Comparison of ENCODE assay signal across 8 cellular contexts in genomic region chr6:166786704-166787293, GRCh38.
DNase-seq lines count a peak whose midpoint lies in the region; ATAC-seq, FAIRE-seq and TF ChIP-seq lines count a peak whose summit lies in the region.

No MANE protein-coding gene starts in this region.

- TF ChIP-seq CTCF in heart right ventricle (IDR thresholded peaks at IDR 0.05): peak; percentile 61 to 86 (median 79)
- peak; percentile 37 to 75 (median 61) for TF ChIP-seq CTCF in sigmoid colon (IDR thresholded peaks at IDR 0.05)

- no peaks in the 10 kb centered on the region for H3K4me1 ChIP-seq in heart right ventricle
- H3K4me1 ChIP-seq in sigmoid colon: no peaks in the 10 kb centered on the region

- peak; percentile 63 for ATAC-seq in activated T-helper 17 cell treated with anti-CD3 and anti-CD28 coated beads, Interleukin-2, amount 50 U/mL, for 72 hours (replicated peaks)
- ATAC-seq in heart right ventricle: peak in 3 of 8 donors; percentile 46 to 69 (median 61)
- no peak for ATAC-seq in HG03097 (IDR thresholded peaks at IDR 0.05; ENCODE audit: low FRiP score, unreplicated experiment)

- no peak for TF ChIP-seq EP300 in sigmoid colon (IDR thresholded peaks at IDR 0.05)

- H3K4me3 ChIP-seq in heart right ventricle: no peak overlapping the region
- no peak overlapping the region for H3K4me3 ChIP-seq in sigmoid colon

- intact Hi-C loops in heart right ventricle (cut with DNase I) (loop anchor here in 9 of 10 donors (1.0 to 10.0 kb wide), 11 partner anchors 164 to 361 kb away; partner anchors contain the start of gene RNASET2 (in 1 of the 9)), sigmoid colon (cut with DNase I) (loop anchor here (2.0 kb wide), 3 partner anchors 76 to 202 kb away; no protein-coding TSS in a partner anchor)

- H3K4me1 Mint-ChIP-seq in activated T-helper 17 cell treated with anti-CD3 and anti-CD28 coated beads, Interleukin-2, amount 50 U/mL, for 72 hours: no peaks in the 10 kb centered on the region

- H3K9me3 Mint-ChIP-seq in activated T-helper 17 cell treated with anti-CD3 and anti-CD28 coated beads, Interleukin-2, amount 50 U/mL, for 72 hours: no peaks in the 10 kb centered on the region

- no peak overlapping the region for H3K4me3 Mint-ChIP-seq in activated T-helper 17 cell treated with anti-CD3 and anti-CD28 coated beads, Interleukin-2, amount 50 U/mL, for 72 hours

- H3K36me3 Mint-ChIP-seq in activated T-helper 17 cell treated with anti-CD3 and anti-CD28 coated beads, Interleukin-2, amount 50 U/mL, for 72 hours (ENCODE audit: low read depth): no peaks in the 10 kb centered on the region

- no peaks in the 10 kb centered on the region for H3K27me3 ChIP-seq in heart right ventricle
- no peaks in the 10 kb centered on the region for H3K27me3 ChIP-seq in sigmoid colon

- no peaks in the 10 kb centered on the region for H3K9me3 ChIP-seq in heart right ventricle
- H3K9me3 ChIP-seq in sigmoid colon: no peaks in the 10 kb centered on the region

- FAIRE-seq in H54 (lab: Jason Lieb, UNC): no peak

- DNase-seq in DMS 273 treated with DMSO at 0.1 percent for 48 hours (lab: John Stamatoyannopoulos, UW) (peak; percentile 17), H54 (ENCODE audit: insufficient read length, low spot score) (peak; percentile 19), NCI-H226 (peak; percentile 57), heart right ventricle (peak in 1 of 2 donors; percentile 42), sigmoid colon (no peak), T-helper 9 cell (no peak)

- H3K27ac ChIP-seq in heart right ventricle (no peak overlapping the region), sigmoid colon (no peak overlapping the region)

- H3K27me3 Mint-ChIP-seq in activated T-helper 17 cell treated with anti-CD3 and anti-CD28 coated beads, Interleukin-2, amount 50 U/mL, for 72 hours: no peaks in the 10 kb centered on the region

- H3K36me3 ChIP-seq in heart right ventricle (no peaks in the 10 kb centered on the region), sigmoid colon (no peaks in the 10 kb centered on the region)

- 3 to 5% methylated on average over 3 of the region's 3 CpGs for WGBS in heart right ventricle, 2 donors
- whole genome bisulfite sequencing in sigmoid colon, 2 donors: 2 to 4% methylated on average over 3 of the region's 3 CpGs

- TF ChIP-seq POLR2A in H54 (IDR thresholded peaks at IDR 0.05; ENCODE audit: low read depth, low read length) (no peak), sigmoid colon (IDR thresholded peaks at IDR 0.05) (no peak)

- H3K27ac Mint-ChIP-seq in activated T-helper 17 cell treated with anti-CD3 and anti-CD28 coated beads, Interleukin-2, amount 50 U/mL, for 72 hours: no peak overlapping the region

Comparison
In these comparisons a context has a peak if more than half of its experiments do, and no peak if none do; other contexts are left out.
1. DNase-seq: peak in DMS 273 treated with DMSO at 0.1 percent for 48 hours (single experiment), H54 (single experiment) and NCI-H226 (single experiment); none in sigmoid colon (single experiment) and T-helper 9 cell (single experiment).